Comparison of ENCODE assay signal across 26 cellular contexts in the genomic region with DNA sequence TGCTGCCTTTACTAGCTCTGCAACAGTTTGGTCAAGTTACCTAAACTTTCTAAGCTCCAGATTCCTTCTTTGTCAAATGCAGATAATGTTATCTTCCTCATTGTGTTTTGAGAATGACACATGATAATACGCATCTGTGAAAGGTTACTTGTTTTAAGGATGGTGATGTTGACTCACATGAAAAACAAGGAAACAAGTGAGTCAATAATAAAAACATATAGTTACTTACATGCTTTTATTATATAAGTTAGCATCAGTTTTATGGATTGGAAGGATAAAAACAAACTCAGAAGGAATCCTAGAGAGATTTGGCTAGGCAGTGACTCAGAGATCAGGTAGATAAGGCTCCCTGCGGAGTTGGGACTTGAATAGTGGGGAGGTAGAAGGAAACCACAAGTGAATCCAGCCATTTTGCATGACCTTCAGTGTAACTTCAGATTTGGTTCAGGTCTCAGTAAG.
A peak's percentile ranks its signal among the peaks of the same experiment; 100 is the strongest.
DNase-seq lines count a peak whose midpoint lies in the region; ATAC-seq, FAIRE-seq and TF ChIP-seq lines count a peak whose summit lies in the region.
"Had no signal": no experiment of that assay in that cellular context is flagged by ENCODE, and none has a peak within 500 bp of the region (broad histone marks: within the 10 kb centered on the region; RNA-seq: fewer than 3 reads in every experiment).

No MANE protein-coding gene starts in this region.

- H3K4me2 ChIP-seq in endothelial cell of umbilical vein (ENCODE audit: insufficient read depth, low read length) = peak overlapping the region; percentile 9
- H3K4me2 ChIP-seq: KMS-11 had no signal

- no peak overlapping the region for H2AFZ ChIP-seq in endothelial cell of umbilical vein (ENCODE audit: low read depth, low read length)

- no peak for TF ChIP-seq CTCF in HEK293 (tag by site-specific recombination; IDR thresholded peaks at IDR 0.05)
- TF ChIP-seq CTCF in Panc1 (IDR thresholded peaks at IDR 0.05) = no peak
- TF ChIP-seq CTCF in endothelial cell of umbilical vein (IDR thresholded peaks at IDR 0.05; ENCODE audit: extremely low read depth in 1 of 2, insufficient read depth in 1 of 2, low read depth in 1 of 2, low read length in 2 of 2) = no peak
- no peak for TF ChIP-seq CTCF in progenitor cell of endocrine pancreas (IDR thresholded peaks at IDR 0.05; ENCODE audit: unreplicated experiment)

- H3K4me3 ChIP-seq in HEK293 (ENCODE audit: low read depth, low read length) (no peak overlapping the region), Panc1 (ENCODE audit: low read depth in 2 of 2, low read length in 2 of 2) (no peak overlapping the region), endothelial cell of umbilical vein (replicated peaks in 1 of 3; ENCODE audit: insufficient read depth in 1 of 3, low read depth in 1 of 3, low read length in 3 of 3) (no peak overlapping the region)
- H3K4me3 ChIP-seq: coronary artery, SJSA1 had no signal

- no peaks in the 10 kb centered on the region for H3K27me3 Mint-ChIP-seq in progenitor cell of endocrine pancreas

- dilution Hi-C loops in endothelial cell of umbilical vein (cut with MboI; ENCODE audit: extremely low pct_ligation_motif_present, low sequenced_read_pairs) = no loop called here

- H3K4me3 Mint-ChIP-seq in progenitor cell of endocrine pancreas (ENCODE audit: low read depth) = no peak overlapping the region
- H3K4me3 Mint-ChIP-seq: activated CD8-positive, alpha-beta T cell treated with anti-CD3 and anti-CD28 coated beads, Interleukin-2, amount 10 ng/mL, durations not matched to agents 7 days and 5 days; activated T-cell treated with anti-CD3 and anti-CD28 coated beads, Interleukin-2, amount 50 U/mL, for 72 hours; HFFc6 had no signal

- no peak overlapping the region for H3K9ac ChIP-seq in endothelial cell of umbilical vein (replicated peaks; ENCODE audit: extremely low read depth, insufficient read depth, low read length)
- H3K9ac ChIP-seq: KMS-11 had no signal

- BruUV-seq in Panc1 (replicated peaks; lab: Mats Ljungman, UMichigan) (no TSS peak), endothelial cell of umbilical vein (replicated peaks; lab: Mats Ljungman, UMichigan) (no TSS peak)

- H3K27me3 ChIP-seq in Panc1 (ENCODE audit: control insufficient read depth, insufficient read depth, low read length) = no peaks in the 10 kb centered on the region
- H3K27me3 ChIP-seq in endothelial cell of umbilical vein (ENCODE audit: control insufficient read depth in 2 of 2, insufficient read depth in 2 of 2, low read length in 2 of 2) = no peaks in the 10 kb centered on the region
- H3K27me3 ChIP-seq: BE2C, SJSA1 had no signal

- CTCF ChIA-PET in HEK293 (lab: Yijun Ruan, JAX) (no interaction called here), Panc1 (lab: Charles Lee) (no interaction called here), endothelial cell of umbilical vein (lab: Charles Lee) (interaction anchor here (0.5 kb wide), 1 partner anchor 802 kb away, joined by 3 read pairs; no protein-coding TSS in a partner anchor)

- intact Hi-C loops in Panc1 (cut with micrococcal nuclease; ENCODE audit: unreplicated experiment) = no loop called here
- intact Hi-C loops in endothelial cell of umbilical vein (cut with micrococcal nuclease) = loop anchor here (5.0 kb wide), 1 partner anchor 81 kb away; no protein-coding TSS in a partner anchor
- intact Hi-C loops in posterior cingulate gyrus (cut with DNase I) = no loop called here

- H3K79me2 ChIP-seq in endothelial cell of umbilical vein (ENCODE audit: control insufficient read depth, insufficient read depth, low read length) = no peaks in the 10 kb centered on the region

- no peaks in the 10 kb centered on the region for H3K9me1 ChIP-seq in endothelial cell of umbilical vein (replicated peaks; ENCODE audit: control insufficient read depth, extremely low read depth, insufficient read depth, low read length)

- ATAC-seq in Panc1 (peak; percentile 89), GM18511 (IDR thresholded peaks at IDR 0.05; ENCODE audit: unreplicated experiment) (no peak)
- ATAC-seq: activated CD8-positive, alpha-beta T cell treated with anti-CD3 and anti-CD28 coated beads, Interleukin-2, amount 10 ng/mL, durations not matched to agents 7 days and 5 days; activated T-cell treated with anti-CD3 and anti-CD28 coated beads, Interleukin-2, amount 50 U/mL, for 72 hours; left cardiac atrium had no signal

- H4K20me1 ChIP-seq in endothelial cell of umbilical vein (replicated peaks; ENCODE audit: control insufficient read depth, extremely low read depth, insufficient read depth, low read length) = no peaks in the 10 kb centered on the region

- no peaks in the 10 kb centered on the region for H3K36me3 Mint-ChIP-seq in progenitor cell of endocrine pancreas (ENCODE audit: insufficient read depth)

- peak; percentile 20 for DNase-seq in Panc1 (ENCODE audit: low read depth, low spot score)
- DNase-seq in endothelial cell of umbilical vein (ENCODE audit: low read depth, low spot score) = peak; percentile 17
- DNase-seq in progenitor cell of endocrine pancreas (ENCODE audit: low spot score, unreplicated experiment) = no peak
- no peak for DNase-seq in anterior cingulate cortex (lab: John Stamatoyannopoulos, UW)
- no peak for DNase-seq in posterior cingulate gyrus
- no peak for DNase-seq in UCSD-AML1 (lab: John Stamatoyannopoulos, UW; ENCODE audit: unreplicated experiment)
- DNase-seq: activated CD4-positive, CD25-positive, alpha-beta regulatory T cell; activated CD8-positive, alpha-beta T cell treated with anti-CD3 and anti-CD28 coated beads, Interleukin-2, amount 10 ng/mL, durations not matched to agents 7 days and 5 days; activated naive CD4-positive, alpha-beta T cell treated with anti-CD3 and anti-CD28 coated beads, Interleukin-2, amount 50 U/mL, for 16 hours; activated T-cell treated with anti-CD3 and anti-CD28 coated beads, Interleukin-2, amount 50 U/mL, for 72 hours; BE2C; foreskin melanocyte; GF-D8; HFFc6; left cardiac atrium; NCI-H1092 treated with DMSO at 0.1 percent for 48 hours; NCI-H2081 treated with DMSO at 0.1 percent for 48 hours; NCI-H524 treated with DMSO at 0.1 percent for 48 hours; small intestine; stimulated activated CD4-positive, alpha-beta T cell treated with anti-CD3 and anti-CD28 coated beads, Interleukin-4, amount 100 ng/mL, for 4 hours had no signal

- in situ Hi-C loops in Panc1 (cut with HindIII; ENCODE audit: low pct_unique_long_range_greater_than_20kb, low sequenced_read_pairs) = no loop called here

- TF ChIP-seq POLR2A in endothelial cell of umbilical vein (IDR thresholded peaks at IDR 0.05; ENCODE audit: low read depth, low read length) = no peak

- H3K27ac Mint-ChIP-seq in progenitor cell of endocrine pancreas = peak overlapping the region; percentile 63
- H3K27ac Mint-ChIP-seq: activated CD8-positive, alpha-beta T cell treated with anti-CD3 and anti-CD28 coated beads, Interleukin-2, amount 10 ng/mL, durations not matched to agents 7 days and 5 days; activated T-cell treated with anti-CD3 and anti-CD28 coated beads, Interleukin-2, amount 50 U/mL, for 72 hours; HFFc6 had no signal

- H3K27ac ChIP-seq in HEK293 (ENCODE audit: extremely low read depth, low read depth, low read length) (no peak overlapping the region), Panc1 (ENCODE audit: low read length) (no peak overlapping the region), endothelial cell of umbilical vein (ENCODE audit: insufficient read depth, low read depth, low read length) (no peak overlapping the region)
- H3K27ac ChIP-seq: coronary artery, KMS-11, SJSA1 had no signal

- POLR2A ChIA-PET in HEK293 (lab: Yijun Ruan, JAX) = no interaction called here
- POLR2A ChIA-PET in Panc1 (lab: Charles Lee) = no interaction called here
- POLR2A ChIA-PET in endothelial cell of umbilical vein (lab: Charles Lee) = no interaction called here

- H3K4me1 ChIP-seq in HEK293 (ENCODE audit: control insufficient read depth, insufficient read depth, low read length) (0 out of 2 replicates have a peak, but pooled peaks cover 2% of the 10 kb centered on the region), Panc1 (ENCODE audit: control insufficient read depth, insufficient read depth, low read length) (peaks cover 4% of the 10 kb centered on the region; the same call in 1 of the 2 replicates), endothelial cell of umbilical vein (ENCODE audit: control insufficient read depth, extremely low read depth, insufficient read depth, low read length) (peaks cover 9% of the 10 kb centered on the region)
- H3K4me1 ChIP-seq: BE2C, SJSA1 had no signal

- H3K36me3 ChIP-seq in HEK293 (ENCODE audit: control insufficient read depth in 2 of 2, insufficient read depth in 1 of 2, low read length in 2 of 2) (no peaks in the 10 kb centered on the region), Panc1 (ENCODE audit: control insufficient read depth, insufficient read depth, low read length) (no peaks in the 10 kb centered on the region), endothelial cell of umbilical vein (ENCODE audit: control insufficient read depth in 2 of 2, extremely low read depth in 1 of 2, insufficient read depth in 2 of 2, low read length in 2 of 2) (no peaks in the 10 kb centered on the region)
- H3K36me3 ChIP-seq: BE2C, SJSA1 had no signal

- H3K4me1 Mint-ChIP-seq in progenitor cell of endocrine pancreas (ENCODE audit: low read depth) = peaks cover 14% of the 10 kb centered on the region

- FAIRE-seq in endothelial cell of umbilical vein (lab: Jason Lieb, UNC) = no peak
- FAIRE-seq: D721Med, small intestine had no signal

- no peaks in the 10 kb centered on the region for H3K9me3 ChIP-seq in HEK293 (ENCODE audit: control insufficient read depth, insufficient read depth, low read depth, low read length)
- no peaks in the 10 kb centered on the region for H3K9me3 ChIP-seq in Panc1 (ENCODE audit: control insufficient read depth, insufficient read depth, low read depth, low read length)
- no peaks in the 10 kb centered on the region for H3K9me3 ChIP-seq in endothelial cell of umbilical vein (replicated peaks; ENCODE audit: control insufficient read depth, insufficient read depth, low read length)
- H3K9me3 ChIP-seq: BE2C, SJSA1 had no signal

- no peaks in the 10 kb centered on the region for H3K9me3 Mint-ChIP-seq in progenitor cell of endocrine pancreas (ENCODE audit: low read depth)
- H3K9me3 Mint-ChIP-seq: activated T-cell treated with anti-CD3 and anti-CD28 coated beads, Interleukin-2, amount 50 U/mL, for 72 hours; HFFc6 had no signal

TF ChIP-seq in HEK293, 187 proteins besides CTCF, POLR2A, EP300 and RAD21 (continues in another document):
- TF ChIP-seq EGR2 (tag by site-specific recombination; IDR thresholded peaks at IDR 0.05; ENCODE audit: low read depth) = no peak

TF ChIP-seq in endothelial cell of umbilical vein, 7 proteins besides CTCF, POLR2A, EP300 and RAD21:
- TF ChIP-seq FOS (IDR thresholded peaks at IDR 0.05; ENCODE audit: borderline replicate concordance, insufficient read depth, low read length) = peak; percentile 73
- peak; percentile 96 for TF ChIP-seq GATA2 (IDR thresholded peaks at IDR 0.05; ENCODE audit: insufficient read depth, insufficient read length, low read depth, low read length)
- TF ChIP-seq, protein P1, sequence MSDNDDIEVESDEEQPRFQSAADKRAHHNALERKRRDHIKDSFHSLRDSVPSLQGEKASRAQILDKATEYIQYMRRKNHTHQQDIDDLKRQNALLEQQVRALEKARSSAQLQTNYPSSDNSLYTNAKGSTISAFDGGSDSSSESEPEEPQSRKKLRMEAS (IDR thresholded peaks at IDR 0.05; ENCODE audit: insufficient read depth, insufficient read length) = no peak
- no peak for TF ChIP-seq POLR2AphosphoS5 (IDR thresholded peaks at IDR 0.05; ENCODE audit: insufficient read depth, low read depth, low read length)

Comparison
In these comparisons a context has a peak if more than half of its experiments do, and no peak if none do; other contexts are left out.
1. DNase-seq: peak in Panc1 (single experiment) and endothelial cell of umbilical vein (single experiment); none in progenitor cell of endocrine pancreas (single experiment), anterior cingulate cortex (0 of 58), posterior cingulate gyrus (0 of 10) and UCSD-AML1 (single experiment).